In genomic region chr10:111944331-111944730, GRCh38 we compare ENCODE assay signal across 18 cellular contexts.
DNase-seq lines count a peak whose midpoint lies in the region; ATAC-seq and TF ChIP-seq lines count a peak whose summit lies in the region.
"Had no signal": no experiment of that assay in that cellular context is flagged by ENCODE, and none has a peak within 500 bp of the region (broad histone marks: within the 10 kb centered on the region; RNA-seq: fewer than 3 reads in every experiment).

No MANE protein-coding gene starts in this region.

- no peak overlapping the region; the same call in 1 of the 2 replicates for H3K14ac ChIP-seq in H9 (ENCODE audit: insufficient read depth, low read length)

- H2BK15ac ChIP-seq in H9 (ENCODE audit: low read depth, low read length), result no peak overlapping the region

- peaks cover 7 to 9% of the 10 kb centered on the region in 2 experiments; a peak in 3 of 5 replicates for H3K9me3 Mint-ChIP-seq in H9
- peaks cover 6 to 10% of the 10 kb centered on the region in 2 donors for H3K9me3 Mint-ChIP-seq in stimulated activated naive B cell treated with anti-CD40 and anti-IgM and Interleukin-4, amounts not matched to agents 10 μg/mL and 1 μg/mL and 100 μg/mL, for 72 hours
- peaks cover 22% of the 10 kb centered on the region for H3K9me3 Mint-ChIP-seq in nephron progenitor cell

- H3K79me1 ChIP-seq in H9 (ENCODE audit: insufficient read depth, low read depth, low read length, poor library complexity, severe bottlenecking), result no peaks in the 10 kb centered on the region

- no peak overlapping the region for H2BK5ac ChIP-seq in H9 (ENCODE audit: insufficient read length, low read length)

- no peak overlapping the region for H2AFZ ChIP-seq in H9 (ENCODE audit: low read length)

- peak; percentile 47; the same call in 2 of the 3 replicates for TF ChIP-seq CTCF in H9 (conservative IDR thresholded peaks at IDR 0.05)
- TF ChIP-seq CTCF in nephron progenitor cell (IDR thresholded peaks at IDR 0.05), result no peak

- H3K23me2 ChIP-seq in H9 (ENCODE audit: insufficient read length, low read depth, low read length, poor library complexity, severe bottlenecking), result no peaks in the 10 kb centered on the region

- no peak overlapping the region for H3T11ph ChIP-seq in H9 (ENCODE audit: low read length)

- no peak overlapping the region for H4K91ac ChIP-seq in H9 (ENCODE audit: insufficient read length, low read depth, low read length)

- no peak overlapping the region for H3K4me2 ChIP-seq in H9 (ENCODE audit: insufficient read depth, insufficient read length, low read length)

- no peaks in the 10 kb centered on the region for H4K20me1 ChIP-seq in H9 (ENCODE audit: control insufficient read depth, insufficient read depth, insufficient read length)

- H3K36me3 Mint-ChIP-seq in H9 (ENCODE audit: insufficient read depth in 1 of 3, low read depth in 3 of 3) (peaks cover 0 to 5% (median 2%) of the 10 kb centered on the region in 3 experiments; a peak in 3 of 7 replicates), nephron progenitor cell (ENCODE audit: low read depth) (no peaks in the 10 kb centered on the region)
- no peaks in the 10 kb centered on the region for H3K36me3 Mint-ChIP-seq in stimulated activated naive B cell treated with anti-CD40 and anti-IgM and Interleukin-4, amounts not matched to agents 10 μg/mL and 1 μg/mL and 100 μg/mL, for 72 hours

- H3K27me3 ChIP-seq in H9 (ENCODE audit: insufficient read depth, low read length), result no peaks in the 10 kb centered on the region

- no peaks in the 10 kb centered on the region for H3K9me3 ChIP-seq in H9 (ENCODE audit: control insufficient read depth, low read depth, low read length)
- H3K9me3 ChIP-seq: HAP-1 had no signal

- H4K5ac ChIP-seq in H9 (ENCODE audit: insufficient read length, low read depth, low read length), result no peak overlapping the region

- no peaks in the 10 kb centered on the region for H3K27me3 Mint-ChIP-seq in H9 (ENCODE audit: low read depth)
- no peaks in the 10 kb centered on the region for H3K27me3 Mint-ChIP-seq in stimulated activated naive B cell treated with anti-CD40 and anti-IgM and Interleukin-4, amounts not matched to agents 10 μg/mL and 1 μg/mL and 100 μg/mL, for 72 hours
- H3K27me3 Mint-ChIP-seq in nephron progenitor cell (ENCODE audit: low read depth, poor library complexity), result no peaks in the 10 kb centered on the region

- no peak overlapping the region for H3K18ac ChIP-seq in H9 (ENCODE audit: insufficient read length, low read depth, low read length)

- no peak overlapping the region for H4K8ac ChIP-seq in H9 (replicated peaks; ENCODE audit: insufficient read length, low read depth, low read length)

- WGBS in H9 (ENCODE audit: extremely low coverage, insufficient read length, low lambda C conversion rate), result no CpG with 5 or more reads among the region's 6 CpGs

- no peak overlapping the region for H3K4ac ChIP-seq in H9 (ENCODE audit: low read depth, low read length)

- H2BK120ac ChIP-seq in H9 (ENCODE audit: low read depth, low read length, poor library complexity, severe bottlenecking), result no peak overlapping the region

- no peak overlapping the region for H3K56ac ChIP-seq in H9 (ENCODE audit: insufficient read length, low read depth, low read length)

- H3K23ac ChIP-seq in H9 (ENCODE audit: insufficient read length, low read depth, low read length), result no peak overlapping the region

- H3K4me1 ChIP-seq in H9 (ENCODE audit: insufficient read depth, low read length), result no peaks in the 10 kb centered on the region
- H3K4me1 ChIP-seq: HAP-1 had no signal

- no peak overlapping the region for H3K27ac ChIP-seq in H9 (ENCODE audit: insufficient read length, low read depth, low read length)
- no peak overlapping the region for H3K27ac ChIP-seq in caudate nucleus (ENCODE audit: low read depth, low read length)
- H3K27ac ChIP-seq: C4-2B had no signal

- DNase-seq in H9, result peak; percentile 53
- DNase-seq in SK-N-DZ (ENCODE audit: low spot score), result peak; percentile 29
- DNase-seq in iPS-NIHi7 (ENCODE audit: extremely low spot score), result peak; percentile 36
- no peak for DNase-seq in stimulated activated naive B cell treated with anti-CD40 and anti-IgM and Interleukin-4, amounts not matched to agents 10 μg/mL and 1 μg/mL and 100 μg/mL, for 72 hours
- DNase-seq in caudate nucleus (lab: John Stamatoyannopoulos, UW), result no peak
- no peak for DNase-seq in nephron progenitor cell
- DNase-seq: DMS79 treated with DMSO at 0.1 percent for 48 hours, KBM-7, NCI-H1105 treated with DMSO at 0.1 percent for 48 hours, NCI-H1694, NCI-H510A, NCI-H774, PC-3, RPMI8226, SHP77 treated with DMSO at 0.1 percent for 48 hours had no signal

- ATAC-seq in stimulated activated naive B cell treated with anti-CD40 and anti-IgM and Interleukin-4, amounts not matched to agents 10 μg/mL and 1 μg/mL and 100 μg/mL, for 72 hours (replicated peaks), result no peak
- ATAC-seq in HG03520 (IDR thresholded peaks at IDR 0.05; ENCODE audit: unreplicated experiment), result no peak
- ATAC-seq: PC-3 had no signal

- no peak overlapping the region for H2BK20ac ChIP-seq in H9 (ENCODE audit: low read depth, low read length, poor library complexity, severe bottlenecking)

- no peak overlapping the region for H3K9ac ChIP-seq in H9 (ENCODE audit: extremely low read depth, insufficient read length, low read length)

- H3K4me1 Mint-ChIP-seq in H9, result peaks cover 10 to 11% of the 10 kb centered on the region in 2 experiments
- no peaks in the 10 kb centered on the region for H3K4me1 Mint-ChIP-seq in stimulated activated naive B cell treated with anti-CD40 and anti-IgM and Interleukin-4, amounts not matched to agents 10 μg/mL and 1 μg/mL and 100 μg/mL, for 72 hours
- no peaks in the 10 kb centered on the region for H3K4me1 Mint-ChIP-seq in nephron progenitor cell

- H3K4me3 Mint-ChIP-seq in H9, result no peak overlapping the region; a peak in 1 of 5 replicates
- H3K4me3 Mint-ChIP-seq in stimulated activated naive B cell treated with anti-CD40 and anti-IgM and Interleukin-4, amounts not matched to agents 10 μg/mL and 1 μg/mL and 100 μg/mL, for 72 hours, result no peak overlapping the region
- H3K4me3 Mint-ChIP-seq in nephron progenitor cell, result no peak overlapping the region

- H3K27ac Mint-ChIP-seq in H9 (no peak overlapping the region), nephron progenitor cell (no peak overlapping the region)
- H3K27ac Mint-ChIP-seq in stimulated activated naive B cell treated with anti-CD40 and anti-IgM and Interleukin-4, amounts not matched to agents 10 μg/mL and 1 μg/mL and 100 μg/mL, for 72 hours, result peak overlapping the region; percentile 37

- no peaks in the 10 kb centered on the region for H3K79me2 ChIP-seq in H9 (ENCODE audit: insufficient read depth, low read length)

- no peak overlapping the region for H2AK5ac ChIP-seq in H9 (ENCODE audit: insufficient read length, low read length)

- H2BK12ac ChIP-seq in H9 (ENCODE audit: insufficient read length, low read depth, low read length), result no peak overlapping the region

Comparison
In these comparisons a context has a peak if more than half of its experiments do, and no peak if none do; other contexts are left out.
1. DNase-seq: peak in H9 (single experiment), SK-N-DZ (single experiment) and iPS-NIHi7 (single experiment); none in stimulated activated naive B cell treated with anti-CD40 and anti-IgM and Interleukin-4, amounts not matched to agents 10 μg/mL and 1 μg/mL and 100 μg/mL, for 72 hours (single experiment), caudate nucleus (0 of 61) and nephron progenitor cell (single experiment).